Comparison of ENCODE assay signal across 8 cellular contexts in the genomic region with DNA sequence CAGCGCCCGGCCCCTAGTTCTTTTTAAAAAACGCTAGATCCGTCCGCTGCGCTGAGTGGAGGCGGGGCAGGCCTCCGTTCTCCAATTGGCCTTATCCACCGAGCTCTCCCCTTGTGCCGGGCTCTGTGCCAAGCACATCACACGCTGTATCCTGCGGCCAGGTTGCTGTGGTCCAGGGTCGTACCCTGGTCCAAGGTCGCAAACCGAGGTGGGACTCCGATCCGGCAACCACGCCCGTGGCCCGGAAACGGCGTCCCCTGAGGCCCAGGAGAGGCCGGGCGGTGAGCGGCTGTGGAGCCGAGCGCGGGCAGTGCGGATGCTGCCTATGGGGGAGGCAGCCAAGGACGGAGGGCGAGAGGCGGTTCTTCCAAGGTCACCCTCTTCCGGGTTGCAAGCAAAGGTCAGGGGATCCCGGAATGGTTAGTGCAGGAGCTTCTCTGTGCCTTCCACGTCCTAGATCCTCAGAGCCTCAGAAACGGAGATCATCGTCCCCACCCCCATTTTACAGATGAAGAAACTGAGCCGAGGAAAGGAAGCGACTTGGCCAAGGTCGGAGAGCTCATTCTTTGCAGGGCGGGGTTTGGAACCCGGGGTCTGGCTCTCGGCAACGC.
DNase-seq lines count a peak whose midpoint lies in the region; ATAC-seq, FAIRE-seq and TF ChIP-seq lines count a peak whose summit lies in the region.

No MANE protein-coding gene starts in this region.

- H4K20me1 ChIP-seq in BLaER1 treated with 17β-estradiol and CSF1 and Interleukin-3, amounts not matched to agents 10 nM and 100 nM: no peaks in the 10 kb centered on the region

- H3K27ac Mint-ChIP-seq in osteocyte (ENCODE audit: unreplicated experiment): no peak overlapping the region

- no peak for TF ChIP-seq POLR2A in esophagus muscularis mucosa (IDR thresholded peaks at IDR 0.05; ENCODE audit: low read depth)

- H3K27ac ChIP-seq in BLaER1 treated with 17β-estradiol and CSF1 and Interleukin-3, amounts not matched to agents 10 nM and 100 nM: peak overlapping the region; percentile 69 to 100 (median 98)
- no peak overlapping the region for H3K27ac ChIP-seq in esophagus muscularis mucosa (replicated peaks in 1 of 4)

- H3K27me3 Mint-ChIP-seq in osteocyte (ENCODE audit: unreplicated experiment): peaks cover 11% of the 10 kb centered on the region

- no peaks in the 10 kb centered on the region for H3K36me3 ChIP-seq in BLaER1 treated with 17β-estradiol and CSF1 and Interleukin-3, amounts not matched to agents 10 nM and 100 nM
- no peaks in the 10 kb centered on the region for H3K36me3 ChIP-seq in esophagus muscularis mucosa

- DNase-seq in RPMI7951 (ENCODE audit: low read depth) (peak; percentile 79), esophagus muscularis mucosa (ENCODE audit: extremely low spot score) (no peak), osteocyte (ENCODE audit: extremely low spot score, unreplicated experiment) (no peak), EL (no peak), frontal cortex (ENCODE audit: low spot score in 2 of 2) (no peak)

- H3K4me1 ChIP-seq in BLaER1 treated with 17β-estradiol and CSF1 and Interleukin-3, amounts not matched to agents 10 nM and 100 nM: peaks cover 60 to 96% (median 87%) of the 10 kb centered on the region in 10 experiments
- H3K4me1 ChIP-seq in esophagus muscularis mucosa: peaks cover 7 to 18% (median 15%) of the 10 kb centered on the region in 4 donors

- ATAC-seq in GM19467 (IDR thresholded peaks at IDR 0.05; ENCODE audit: unreplicated experiment): peak; percentile 39
- no peak for ATAC-seq in HG03460 (IDR thresholded peaks at IDR 0.05; ENCODE audit: unreplicated experiment)

- no peak for TF ChIP-seq CTCF in esophagus muscularis mucosa (IDR thresholded peaks at IDR 0.05)
- TF ChIP-seq CTCF in osteocyte (IDR thresholded peaks at IDR 0.05): no peak

- peak overlapping the region; percentile 82 to 99 (median 94) for H3K9ac ChIP-seq in BLaER1 treated with 17β-estradiol and CSF1 and Interleukin-3, amounts not matched to agents 10 nM and 100 nM

- H3K36me3 Mint-ChIP-seq in osteocyte (ENCODE audit: unreplicated experiment): peaks cover 2% of the 10 kb centered on the region

- H3K4me3 Mint-ChIP-seq in osteocyte (ENCODE audit: unreplicated experiment): peak overlapping the region; percentile 50

- peak overlapping the region; percentile 54 to 92 (median 74) for H3K4me3 ChIP-seq in BLaER1 treated with 17β-estradiol and CSF1 and Interleukin-3, amounts not matched to agents 10 nM and 100 nM
- peak overlapping the region; percentile 42 to 47 (median 44) for H3K4me3 ChIP-seq in esophagus muscularis mucosa

- peaks cover 0 to 5% (median 0%) of the 10 kb centered on the region in 11 experiments; a peak in 1 of 22 replicates for H3K9me3 ChIP-seq in BLaER1 treated with 17β-estradiol and CSF1 and Interleukin-3, amounts not matched to agents 10 nM and 100 nM (replicated peaks in 1 of 11)
- H3K9me3 ChIP-seq in esophagus muscularis mucosa: no peaks in the 10 kb centered on the region

- 5% methylated on average over 11 of the region's 44 CpGs for WGBS in esophagus muscularis mucosa

- FAIRE-seq in frontal cortex (lab: Jason Lieb, UNC): no peak

- no peak for TF ChIP-seq EP300 in esophagus muscularis mucosa (IDR thresholded peaks at IDR 0.05)

- H3K9me3 Mint-ChIP-seq in osteocyte (ENCODE audit: unreplicated experiment): no peaks in the 10 kb centered on the region

- peaks cover 6% of the 10 kb centered on the region for H3K4me1 Mint-ChIP-seq in osteocyte (ENCODE audit: unreplicated experiment)

- peak overlapping the region; percentile 85 to 99 (median 89) for H3K4me2 ChIP-seq in BLaER1 treated with 17β-estradiol and CSF1 and Interleukin-3, amounts not matched to agents 10 nM and 100 nM

- no peaks in the 10 kb centered on the region for H3K27me3 ChIP-seq in BLaER1 treated with 17β-estradiol and CSF1 and Interleukin-3, amounts not matched to agents 10 nM and 100 nM
- H3K27me3 ChIP-seq in esophagus muscularis mucosa: peaks cover 0 to 56% (median 5%) of the 10 kb centered on the region in 4 donors

- intact Hi-C loops in esophagus muscularis mucosa (cut with DNase I): no loop called here

Comparison
In these comparisons a context has a peak if more than half of its experiments do, and no peak if none do; other contexts are left out.
1. H3K27ac ChIP-seq: peak in BLaER1 treated with 17β-estradiol and CSF1 and Interleukin-3, amounts not matched to agents 10 nM and 100 nM (11 of 11); none in esophagus muscularis mucosa (0 of 4).